Comparison of ENCODE assay signal across 28 cellular contexts in the genomic region with DNA sequence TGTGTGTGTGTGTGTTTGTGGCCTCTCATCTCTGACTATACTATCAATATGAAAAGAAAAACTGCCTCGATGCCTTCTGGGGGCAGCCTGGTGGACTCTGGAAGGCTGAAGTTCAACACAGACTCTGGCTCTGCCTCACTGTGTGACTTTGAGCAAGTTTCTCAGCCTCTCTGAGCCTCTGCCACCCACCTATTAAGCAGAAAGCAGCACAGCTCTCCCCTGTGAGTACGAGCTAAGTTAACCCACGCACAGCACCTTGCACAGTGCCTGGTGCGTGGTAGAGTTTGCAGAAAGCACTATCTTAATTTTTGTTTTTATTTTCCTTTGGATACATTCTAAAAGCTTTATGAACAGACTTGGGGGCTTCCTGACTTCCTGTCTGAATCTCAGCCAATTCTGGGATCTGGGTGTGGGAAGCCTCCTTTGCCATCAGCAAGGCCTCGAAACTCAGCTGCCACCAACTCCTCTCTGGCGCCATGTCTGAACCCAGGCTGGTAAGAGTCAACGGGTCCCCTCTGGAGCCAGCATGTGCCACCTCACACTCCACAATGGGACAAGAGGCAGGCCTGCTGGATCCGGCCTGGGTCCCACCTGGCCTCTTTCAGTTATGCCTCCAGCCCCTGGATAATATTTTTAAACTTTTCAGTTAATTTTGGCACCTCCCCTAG. TPM values are rescaled to one million over a fixed set of nuclear protein-coding genes. Genes with fewer than 3 reads are reported as not detected.
"Had no signal": no experiment of that assay in that cellular context is flagged by ENCODE, and none has a peak within 500 bp of the region (broad histone marks: within the 10 kb centered on the region; RNA-seq: fewer than 3 reads in every experiment).

No MANE protein-coding gene starts in this region.

- H3K36me3 ChIP-seq: brain microvascular endothelial cell, cardiac muscle cell had no signal

- H3K4me3 Mint-ChIP-seq: activated B cell treated with CpG ODN at 0.5 μM for 24 hours; activated CD4-positive, alpha-beta memory T cell treated with anti-CD3 and anti-CD28 coated beads, Interleukin-2, amount 10 ng/mL, durations not matched to agents 7 days and 5 days; activated naive CD4-positive, alpha-beta T cell treated with anti-CD3 and anti-CD28 coated beads for 36 hours; activated naive CD8-positive, alpha-beta T cell; activated T-helper 17 cell treated with anti-CD3 and anti-CD28 coated beads, Interleukin-2, amount 50 U/mL, for 72 hours had no signal

- DNase-seq: activated B cell treated with CpG ODN at 0.5 μM for 24 hours; activated CD4-positive, alpha-beta memory T cell treated with anti-CD3 and anti-CD28 coated beads, Interleukin-2, amount 10 ng/mL, durations not matched to agents 7 days and 5 days; activated CD4-positive, alpha-beta T cell treated with anti-CD3 and anti-CD28 coated beads for 1 hour; activated CD4-positive, alpha-beta T cell treated with anti-CD3 and anti-CD28 coated beads, Interleukin-2, amount 50 U/mL, for 1 hour; activated gamma-delta T cell; activated naive CD4-positive, alpha-beta T cell treated with anti-CD3 and anti-CD28 coated beads for 36 hours; activated T-cell treated with anti-CD3 and anti-CD28 coated beads for 4 hours; activated T-cell treated with anti-CD3 and anti-CD28 coated beads, Interleukin-2, amount 50 U/mL, for 48 hours; brain microvascular endothelial cell; NCI-H1092; NCI-H1417; NCI-H1694; NCI-H2029; NCI-H2107; NCI-H2171 treated with DMSO at 0.1 percent for 48 hours; NCI-H345; NCI-H510A; NCI-H526 treated with DMSO at 0.1 percent for 48 hours; NK-92 treated with Interleukin-12 subunit alpha and Interleukin-12 subunit beta, amount 100 ng/mL, for 24 hours; SIG-M5; T-helper 2 cell; T1000 had no signal

- H3K4me1 Mint-ChIP-seq: activated B cell treated with CpG ODN at 0.5 μM for 24 hours had no signal

- H3K27ac Mint-ChIP-seq: activated B cell treated with CpG ODN at 0.5 μM for 24 hours; activated CD4-positive, alpha-beta memory T cell treated with anti-CD3 and anti-CD28 coated beads, Interleukin-2, amount 10 ng/mL, durations not matched to agents 7 days and 5 days; activated naive CD4-positive, alpha-beta T cell treated with anti-CD3 and anti-CD28 coated beads for 36 hours; activated naive CD8-positive, alpha-beta T cell; activated T-helper 17 cell treated with anti-CD3 and anti-CD28 coated beads, Interleukin-2, amount 50 U/mL, for 72 hours had no signal

- H3K9me3 Mint-ChIP-seq: activated B cell treated with CpG ODN at 0.5 μM for 24 hours had no signal

- ATAC-seq: activated T-helper 17 cell treated with anti-CD3 and anti-CD28 coated beads, Interleukin-2, amount 50 U/mL, for 72 hours; K562 had no signal

- H3K27me3 Mint-ChIP-seq: activated B cell treated with CpG ODN at 0.5 μM for 24 hours; activated CD4-positive, alpha-beta memory T cell treated with anti-CD3 and anti-CD28 coated beads, Interleukin-2, amount 10 ng/mL, durations not matched to agents 7 days and 5 days; activated T-helper 17 cell treated with anti-CD3 and anti-CD28 coated beads, Interleukin-2, amount 50 U/mL, for 72 hours had no signal

- H3K27ac ChIP-seq: brain microvascular endothelial cell, cardiac muscle cell had no signal

- H3K27me3 ChIP-seq: brain microvascular endothelial cell, cardiac muscle cell had no signal

- H3K4me3 ChIP-seq: cardiac muscle cell, K562 had no signal

RNA-seq across cellular contexts. Expression of a gene that starts 57.3 kb away (rescaled TPM):
- total RNA-seq: K562, LHCN-M2, M059J had no signal
- polyA plus RNA-seq: K562 had no signal
